ENCODE assay signal across 9 cellular contexts in the genomic region with DNA sequence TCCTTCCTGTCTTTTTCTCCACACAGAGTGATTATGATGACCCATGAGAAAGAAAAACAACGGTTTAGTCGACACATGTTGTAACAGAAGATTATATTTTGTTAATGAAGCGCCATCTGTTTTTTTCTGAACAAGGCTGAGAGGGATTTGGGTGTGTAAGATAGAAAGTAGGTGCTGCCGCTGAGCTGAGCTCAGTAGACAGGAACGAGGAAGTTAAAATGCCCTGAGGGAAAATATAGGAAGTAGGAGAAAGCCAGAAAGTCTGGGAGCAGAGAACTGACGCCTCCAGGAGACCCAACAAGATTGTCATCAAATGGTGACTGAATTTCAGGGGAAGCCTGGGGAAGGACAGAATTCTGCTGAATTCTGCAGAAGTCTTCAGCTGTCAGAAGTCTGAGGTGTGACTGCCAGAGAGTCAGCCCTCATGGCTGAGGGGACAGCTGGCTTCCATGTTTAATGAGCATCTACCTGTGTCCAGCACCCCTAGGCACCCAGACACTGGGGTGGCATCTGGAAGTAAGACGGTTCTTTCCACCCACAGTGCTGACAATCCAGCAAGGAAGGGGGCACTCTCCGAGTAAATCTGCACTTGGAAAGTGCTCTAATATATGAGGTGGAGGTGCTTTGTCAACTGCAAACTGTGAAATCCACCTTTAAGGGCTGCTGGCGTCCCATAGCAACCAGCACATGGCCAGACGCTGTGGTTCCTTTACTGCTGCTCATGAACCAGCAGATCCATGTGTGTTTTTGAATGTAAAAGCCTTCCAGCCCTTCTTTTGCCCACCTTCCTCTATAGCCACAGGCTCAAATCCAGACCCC.
DNase-seq lines count a peak whose midpoint lies in the region; ATAC-seq lines count a peak whose summit lies in the region.
"Had no signal": no experiment of that assay in that cellular context is flagged by ENCODE, and none has a peak within 500 bp of the region (broad histone marks: within the 10 kb centered on the region; RNA-seq: fewer than 3 reads in every experiment).

No MANE protein-coding gene starts in this region.

- DNase-seq in NOMO-1 treated with DMSO at 0.1 percent for 48 hours (lab: John Stamatoyannopoulos, UW; ENCODE audit: unreplicated experiment) (peak; percentile 19), NOMO-1 treated with dmso at 0.1 percent for 144 hours (lab: John Stamatoyannopoulos, UW; ENCODE audit: unreplicated experiment) (no peak), amniotic epithelial cell (ENCODE audit: low read depth) (peak; percentile 77), kidney tubule cell (ENCODE audit: low spot score) (peak; percentile 92), NCI-H2029 treated with DMSO at 0.1 percent for 48 hours (lab: John Stamatoyannopoulos, UW) (no peak), NCI-H2227 (lab: John Stamatoyannopoulos, UW; ENCODE audit: unreplicated experiment) (no peak), NCI-H748 (lab: John Stamatoyannopoulos, UW; ENCODE audit: unreplicated experiment) (no peak)
- DNase-seq: activated effector memory CD4-positive, alpha-beta T cell treated with anti-CD3 and anti-CD28 coated beads, Interleukin-2, amount 50 U/mL, for 16 hours had no signal

- no peak for ATAC-seq in HG02571 (IDR thresholded peaks at IDR 0.05; ENCODE audit: unreplicated experiment)

Comparison
In these comparisons a context has a peak if more than half of its experiments do, and no peak if none do; other contexts are left out.
1. DNase-seq: peak in NOMO-1 treated with DMSO at 0.1 percent for 48 hours (single experiment), amniotic epithelial cell (single experiment) and kidney tubule cell (single experiment); none in NOMO-1 treated with dmso at 0.1 percent for 144 hours (single experiment), NCI-H2029 treated with DMSO at 0.1 percent for 48 hours (single experiment), NCI-H2227 (single experiment) and NCI-H748 (single experiment).